ENCODE assay signal across 8 cellular contexts in genomic region chr2:20052229-20052871, GRCh38. TPM values are rescaled to one million over a fixed set of nuclear protein-coding genes. Genes with fewer than 3 reads are reported as not detected.
DNase-seq lines count a peak whose midpoint lies in the region; ATAC-seq and TF ChIP-seq lines count a peak whose summit lies in the region.

No MANE protein-coding gene starts in this region.

- H3K27me3 ChIP-seq in thyroid gland: no peaks in the 10 kb centered on the region

- whole genome bisulfite sequencing in thyroid gland, 2 donors: 1 to 2% methylated on average over 10 of the region's 10 CpGs

- TF ChIP-seq POLR2A in thyroid gland (IDR thresholded peaks at IDR 0.05): no peak

- TF ChIP-seq CTCF in thyroid gland (IDR thresholded peaks at IDR 0.05): peak in 1 of 6 experiments; percentile 7

- H3K27ac ChIP-seq in SK-N-MC (peak overlapping the region; percentile 95), thyroid gland (peak overlapping the region; percentile 95 to 99 (median 99))

- H3K36me3 ChIP-seq in SK-N-MC (ENCODE audit: insufficient read depth, low read length): no peaks in the 10 kb centered on the region; the same call in 1 of the 2 replicates
- H3K36me3 ChIP-seq in thyroid gland: no peaks in the 10 kb centered on the region

- H3K9me3 ChIP-seq in SK-N-MC (ENCODE audit: low read depth, low read length) (no peaks in the 10 kb centered on the region), iPS-18c (ENCODE audit: control insufficient read depth, insufficient read depth, low read length) (no peaks in the 10 kb centered on the region), thyroid gland (no peaks in the 10 kb centered on the region)

- H3K4me1 ChIP-seq in thyroid gland: peaks cover 18 to 28% of the 10 kb centered on the region in 2 donors

- H3K9ac ChIP-seq in SK-N-MC (ENCODE audit: insufficient read length): peak overlapping the region; percentile 78

- intact Hi-C loops in thyroid gland (cut with DNase I): no loop called here

- DNase-seq in NCI-H1105 treated with DMSO at 0.1 percent for 48 hours (lab: John Stamatoyannopoulos, UW) (peak; percentile 56), NCI-H1105 (lab: John Stamatoyannopoulos, UW) (no peak), SK-N-MC (ENCODE audit: low read depth, low spot score) (no peak), thyroid gland (peak in 1 of 2 donors; percentile 18)
- DNase-seq in stimulated activated CD4-positive, alpha-beta T cell treated with anti-CD3 and anti-CD28 coated beads, Interleukin-2, amount 100 ng/mL, for 48 hours: no peak

- H3K4me3 ChIP-seq in SK-N-MC (peak overlapping the region; percentile 85), iPS-18c (ENCODE audit: insufficient read depth, low read depth, low read length) (peak overlapping the region; percentile 77), thyroid gland (replicated peaks in 1 of 3) (peak overlapping the region; percentile 17 to 80 (median 17))

- no peak for ATAC-seq in GM21515 (IDR thresholded peaks at IDR 0.05; ENCODE audit: unreplicated experiment)
- no peak for ATAC-seq in HG03432 (IDR thresholded peaks at IDR 0.05; ENCODE audit: unreplicated experiment)

RNA-seq across cellular contexts. Expression of gene LAPTM4A, which starts 0.9 kb away (rescaled TPM):
- 100 to 1,000 TPM; 159 to 300 (median 187) TPM for total RNA-seq in thyroid gland

RNA-seq across cellular contexts. Expression of gene MATN3, which starts 39.9 kb away (rescaled TPM):
- 1 to 10 TPM in 1 of 4 donors, under 1 TPM in 2, not detected in 1; 0.27 to 2.3 (median 0.33) TPM for total RNA-seq in thyroid gland

Comparison
In these comparisons a context has a peak if more than half of its experiments do, and no peak if none do; other contexts are left out.
1. H3K4me3 ChIP-seq: peak in every context shown above with its lines; median percentile 85 in SK-N-MC; 77 in iPS-18c; 17 in thyroid gland.